9 cellular contexts compared by ENCODE assay signal in the genomic region with DNA sequence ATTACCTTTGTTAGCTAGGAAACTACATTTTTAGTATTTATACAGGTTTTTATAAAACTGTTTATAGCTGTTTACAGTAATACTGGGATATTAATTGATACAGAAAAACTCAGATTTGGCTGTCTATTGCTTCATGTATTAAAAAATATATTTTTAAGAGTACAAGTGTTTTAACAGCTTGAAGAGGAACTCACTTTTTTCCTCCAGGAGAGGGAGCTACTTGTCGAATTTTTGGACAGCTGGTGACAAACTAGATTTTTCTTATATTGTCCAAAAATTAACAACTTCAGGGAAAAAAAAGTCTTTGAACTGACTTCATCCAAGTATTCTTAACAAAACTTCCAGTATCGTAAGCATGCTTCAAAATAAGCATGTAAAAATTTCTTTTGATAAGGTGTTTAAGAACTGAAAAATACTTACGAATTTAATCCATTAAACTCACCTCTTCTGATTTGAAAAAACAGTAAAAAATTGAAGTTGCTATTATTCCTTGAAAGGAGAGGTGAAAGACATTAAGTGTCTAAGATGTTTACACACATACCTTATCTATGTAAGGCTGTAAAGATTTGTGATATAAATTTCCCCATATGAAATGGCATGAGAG. TPM values are rescaled to one million over a fixed set of nuclear protein-coding genes. Genes with fewer than 3 reads are reported as not detected.
A peak's percentile ranks its signal among the peaks of the same experiment; 100 is the strongest.
DNase-seq lines count a peak whose midpoint lies in the region; ATAC-seq and TF ChIP-seq lines count a peak whose summit lies in the region.
"Had no signal": no experiment of that assay in that cellular context is flagged by ENCODE, and none has a peak within 500 bp of the region (broad histone marks: within the 10 kb centered on the region; RNA-seq: fewer than 3 reads in every experiment).

No MANE protein-coding gene starts in this region.

- peak overlapping the region; percentile 40 for H3K27ac ChIP-seq in CD8-positive, alpha-beta memory T cell (ENCODE audit: low read depth, low read length)
- no peak overlapping the region for H3K27ac ChIP-seq in HUES6 (ENCODE audit: low read depth, low read length)
- H3K27ac ChIP-seq: SJSA1 had no signal

- no peaks in the 10 kb centered on the region for H3K27me3 ChIP-seq in CD8-positive, alpha-beta memory T cell (ENCODE audit: insufficient read depth, low read length, poor library complexity, severe bottlenecking)
- no peaks in the 10 kb centered on the region for H3K27me3 ChIP-seq in HUES6 (ENCODE audit: control insufficient read depth, insufficient read depth, low read length)
- H3K27me3 ChIP-seq: SJSA1 had no signal

- CTCF ChIA-PET in CD8-positive, alpha-beta memory T cell (lab: Charles Lee): interaction anchor here (0.7 to 1.7 kb wide), 3 partner anchors 11 to 223 kb away, joined by 3 to 6 read pairs (median 3); no protein-coding TSS in a partner anchor
- CTCF ChIA-PET in activated naive CD4-positive, alpha-beta T cell treated with anti-CD3 and anti-CD28 coated beads, Interleukin-2, amount 10 ng/mL, durations not matched to agents 7 days and 5 days (lab: Charles Lee): interaction anchor here (0.8 to 1.8 kb wide), 8 partner anchors 10 to 257 kb away, joined by 3 to 7 read pairs (median 4); no protein-coding TSS in a partner anchor

- in situ Hi-C loops in SK-MEL-5 (cut with HindIII; ENCODE audit: low pct_unique_long_range_greater_than_20kb, low sequenced_read_pairs): no loop called here

- POLR2A ChIA-PET in CD8-positive, alpha-beta memory T cell (lab: Charles Lee): no interaction called here

- H3K9me3 Mint-ChIP-seq in CD8-positive, alpha-beta memory T cell: no peaks in the 10 kb centered on the region
- H3K9me3 Mint-ChIP-seq in activated naive CD4-positive, alpha-beta T cell treated with anti-CD3 and anti-CD28 coated beads, Interleukin-2, amount 10 ng/mL, durations not matched to agents 7 days and 5 days: no peaks in the 10 kb centered on the region

- peaks cover 0 to 21% (median 0%) of the 10 kb centered on the region in 3 donors for H3K36me3 Mint-ChIP-seq in CD8-positive, alpha-beta memory T cell
- H3K36me3 Mint-ChIP-seq in activated naive CD4-positive, alpha-beta T cell treated with anti-CD3 and anti-CD28 coated beads, Interleukin-2, amount 10 ng/mL, durations not matched to agents 7 days and 5 days: peaks cover 5% of the 10 kb centered on the region

- no peak overlapping the region for H3K9ac ChIP-seq in HUES6 (ENCODE audit: low read length)

- peaks cover 39% of the 10 kb centered on the region for H3K4me1 ChIP-seq in CD8-positive, alpha-beta memory T cell (ENCODE audit: insufficient read depth, low read length)
- peaks cover 34% of the 10 kb centered on the region for H3K4me1 ChIP-seq in HUES6 (ENCODE audit: control insufficient read depth, insufficient read depth, low read length)

- no peak for ATAC-seq in HG03521 (IDR thresholded peaks at IDR 0.05; ENCODE audit: unreplicated experiment)
- ATAC-seq in GM19467 (IDR thresholded peaks at IDR 0.05; ENCODE audit: unreplicated experiment): no peak

- no peak overlapping the region for H3K27ac Mint-ChIP-seq in CD8-positive, alpha-beta memory T cell
- no peak overlapping the region for H3K27ac Mint-ChIP-seq in activated naive CD4-positive, alpha-beta T cell treated with anti-CD3 and anti-CD28 coated beads, Interleukin-2, amount 10 ng/mL, durations not matched to agents 7 days and 5 days

- no peak overlapping the region for H3K4me3 ChIP-seq in CD8-positive, alpha-beta memory T cell (ENCODE audit: low read length)
- H3K4me3 ChIP-seq in HUES6 (ENCODE audit: low read depth, low read length) (peak overlapping the region; percentile 93), fibroblast of mammary gland (ENCODE audit: control insufficient read depth, low read depth, low read length) (no peak overlapping the region)
- H3K4me3 ChIP-seq: SJSA1 had no signal

- no peaks in the 10 kb centered on the region for H3K9me3 ChIP-seq in CD8-positive, alpha-beta memory T cell (ENCODE audit: low read length)
- H3K9me3 ChIP-seq in HUES6 (ENCODE audit: control insufficient read depth, insufficient read depth, low read depth, low read length): no peaks in the 10 kb centered on the region
- H3K9me3 ChIP-seq: SJSA1 had no signal

- peak overlapping the region in 2 of 7 donors; percentile 9 to 13 for H3K4me3 Mint-ChIP-seq in CD8-positive, alpha-beta memory T cell
- no peak overlapping the region for H3K4me3 Mint-ChIP-seq in activated naive CD4-positive, alpha-beta T cell treated with anti-CD3 and anti-CD28 coated beads, Interleukin-2, amount 10 ng/mL, durations not matched to agents 7 days and 5 days

- H3K36me3 ChIP-seq in CD8-positive, alpha-beta memory T cell (ENCODE audit: insufficient read depth, low read length): no peaks in the 10 kb centered on the region
- no peaks in the 10 kb centered on the region for H3K36me3 ChIP-seq in HUES6 (ENCODE audit: control insufficient read depth, insufficient read depth, low read length)
- H3K36me3 ChIP-seq: SJSA1 had no signal

- H3K27me3 Mint-ChIP-seq in CD8-positive, alpha-beta memory T cell: no peaks in the 10 kb centered on the region
- H3K27me3 Mint-ChIP-seq in activated naive CD4-positive, alpha-beta T cell treated with anti-CD3 and anti-CD28 coated beads, Interleukin-2, amount 10 ng/mL, durations not matched to agents 7 days and 5 days: peaks cover 4% of the 10 kb centered on the region

- DNase-seq in CD8-positive, alpha-beta memory T cell: peak in 1 of 5 donors; percentile 16
- DNase-seq in SK-MEL-5 (ENCODE audit: low read depth, low spot score) (peak; percentile 46), fibroblast of mammary gland (ENCODE audit: low read depth) (peak; percentile 76), retina (peak; percentile 18)
- DNase-seq in activated naive CD4-positive, alpha-beta T cell treated with anti-CD3 and anti-CD28 coated beads, Interleukin-2, amount 10 ng/mL, durations not matched to agents 7 days and 5 days: no peak

- peak; percentile 58 for TF ChIP-seq CTCF in fibroblast of mammary gland (conservative IDR thresholded peaks at IDR 0.05; ENCODE audit: control insufficient read depth, insufficient read depth, low read depth, low read length)

- H3K4me1 Mint-ChIP-seq in CD8-positive, alpha-beta memory T cell: peaks cover 48 to 73% (median 70%) of the 10 kb centered on the region in 3 donors
- H3K4me1 Mint-ChIP-seq in activated naive CD4-positive, alpha-beta T cell treated with anti-CD3 and anti-CD28 coated beads, Interleukin-2, amount 10 ng/mL, durations not matched to agents 7 days and 5 days: peaks cover 36% of the 10 kb centered on the region

RNA-seq across cellular contexts. Expression of a gene that starts 4.0 kb away (rescaled TPM):
- 10 to 100 TPM in 1 of 2 experiments, 1 to 10 TPM in 1; 8.1 to 10.7 TPM for total RNA-seq in CD8-positive, alpha-beta memory T cell
- 9.0 TPM for polyA plus RNA-seq in CD8-positive, alpha-beta memory T cell
- total RNA-seq in SK-MEL-5 (2014; rRNA removed; shearing (Covaris generic)): 11.5 and 15.2 TPM in 2 replicates
- 11.1 and 12.9 TPM in 2 replicates for polyA plus RNA-seq in SK-MEL-5 (2015; cell fraction: cytosol; rRNA removed)
- 4.1 and 17.9 TPM in 2 replicates for polyA plus RNA-seq in SK-MEL-5 (2015; cell fraction: nucleus; rRNA removed)
